21 cellular contexts compared by ENCODE assay signal in genomic region chr17:50364061-50364458, GRCh38. TPM values are rescaled to one million over a fixed set of nuclear protein-coding genes. Genes with fewer than 3 reads are reported as not detected.
DNase-seq lines count a peak whose midpoint lies in the region; ATAC-seq, FAIRE-seq and TF ChIP-seq lines count a peak whose summit lies in the region.
"Had no signal": no experiment of that assay in that cellular context is flagged by ENCODE, and none has a peak within 500 bp of the region (broad histone marks: within the 10 kb centered on the region; RNA-seq: fewer than 3 reads in every experiment).

No MANE protein-coding gene starts in this region.

- no peak for ATAC-seq in T-helper 17 cell
- ATAC-seq: naive thymus-derived CD8-positive, alpha-beta T cell; T-cell had no signal

- DNase-seq in HTR-8/SVneo (ENCODE audit: insufficient read length, low spot score) = no peak
- DNase-seq in T-helper 17 cell = no peak
- no peak for DNase-seq in glutamatergic neuron
- DNase-seq in spleen = peak; percentile 59
- no peak for DNase-seq in activated naive CD4-positive, alpha-beta T cell treated with anti-CD3 and anti-CD28 coated beads for 36 hours
- DNase-seq in foreskin melanocyte = no peak
- no peak for DNase-seq in frontal cortex (ENCODE audit: low spot score in 2 of 2)
- DNase-seq: activated CD4-positive, alpha-beta T cell treated with anti-CD3 and anti-CD28 coated beads for 4 hours; activated naive CD8-positive, alpha-beta T cell treated with anti-CD3 and anti-CD28 coated beads, Interleukin-2, amount 50 U/mL, for 24 hours; naive thymus-derived CD8-positive, alpha-beta T cell; NCI-H1092 treated with DMSO at 0.1 percent for 48 hours; NCI-H1930; OCI-M1; SIG-M5; stimulated activated CD8-positive, alpha-beta memory T cell treated with anti-CD3 and anti-CD28 coated beads, Interleukin-4, amount 100 ng/mL, for 48 hours; T-cell had no signal

- no peak for TF ChIP-seq CTCF in glutamatergic neuron (IDR thresholded peaks at IDR 0.05; ENCODE audit: partially characterized antibody, unreplicated experiment)
- no peak for TF ChIP-seq CTCF in spleen (IDR thresholded peaks at IDR 0.05 in 8 of 11, conservative IDR thresholded peaks at IDR 0.05 in 3 of 11)

- H3K36me3 Mint-ChIP-seq in T-helper 17 cell (ENCODE audit: low read depth) (peaks cover 5% of the 10 kb centered on the region), glutamatergic neuron (ENCODE audit: unreplicated experiment) (no peaks in the 10 kb centered on the region)
- H3K36me3 Mint-ChIP-seq in activated naive CD4-positive, alpha-beta T cell treated with anti-CD3 and anti-CD28 coated beads for 36 hours (ENCODE audit: low read depth) = peaks cover 14% of the 10 kb centered on the region

- peaks cover 9% of the 10 kb centered on the region for H3K9me3 Mint-ChIP-seq in glutamatergic neuron (ENCODE audit: unreplicated experiment)
- no peaks in the 10 kb centered on the region for H3K9me3 Mint-ChIP-seq in activated naive CD4-positive, alpha-beta T cell treated with anti-CD3 and anti-CD28 coated beads for 36 hours
- H3K9me3 Mint-ChIP-seq: activated naive CD8-positive, alpha-beta T cell treated with anti-CD3 and anti-CD28 coated beads, Interleukin-2, amount 50 U/mL, for 24 hours; activated T-helper 2 cell treated with anti-CD3 and anti-CD28 coated beads, Interferon-gamma antibody, Interleukin-2, Interleukin-4, amounts not matched to agents 10 μg/mL and 5 μg/mL and 100 μg/mL, durations not matched to agents 14 hours and 24 hours and 36 hours; naive thymus-derived CD8-positive, alpha-beta T cell; T-cell had no signal

- H3K9me3 ChIP-seq in T-helper 17 cell (ENCODE audit: control insufficient read depth, low read length, poor library complexity, severe bottlenecking) (no peaks in the 10 kb centered on the region), spleen (no peaks in the 10 kb centered on the region)

- peak overlapping the region; percentile 53 for H3K27ac Mint-ChIP-seq in T-helper 17 cell
- peak overlapping the region; percentile 33 for H3K27ac Mint-ChIP-seq in glutamatergic neuron (ENCODE audit: unreplicated experiment)
- H3K27ac Mint-ChIP-seq in activated naive CD4-positive, alpha-beta T cell treated with anti-CD3 and anti-CD28 coated beads for 36 hours = no peak overlapping the region
- H3K27ac Mint-ChIP-seq: activated naive CD8-positive, alpha-beta T cell treated with anti-CD3 and anti-CD28 coated beads, Interleukin-2, amount 50 U/mL, for 24 hours; T-cell had no signal

- WGBS in spleen, 5 donors = 50 to 100% (median 85%) methylated on average over 1 to 4 of the region's 4 CpGs

- H3K4me3 Mint-ChIP-seq in T-helper 17 cell (no peak overlapping the region), glutamatergic neuron (ENCODE audit: unreplicated experiment) (no peak overlapping the region)
- H3K4me3 Mint-ChIP-seq in activated naive CD4-positive, alpha-beta T cell treated with anti-CD3 and anti-CD28 coated beads for 36 hours = no peak overlapping the region
- H3K4me3 Mint-ChIP-seq: activated naive CD8-positive, alpha-beta T cell treated with anti-CD3 and anti-CD28 coated beads, Interleukin-2, amount 50 U/mL, for 24 hours; CD14-positive monocyte; naive thymus-derived CD8-positive, alpha-beta T cell; T-cell had no signal

- peaks cover 7 to 74% (median 44%) of the 10 kb centered on the region in 6 donors for H3K36me3 ChIP-seq in spleen

- CTCF ChIA-PET in activated naive CD4-positive, alpha-beta T cell treated with anti-CD3 and anti-CD28 coated beads for 36 hours (lab: Charles Lee) = interaction anchor here (4.0 to 5.6 kb wide), 3 partner anchors 9 to 33 kb away, joined by 34 to 56 read pairs (median 44); partner anchors contain the start of genes EME1, LRRC59, MRPL27 and XYLT2

- H3K4me1 Mint-ChIP-seq in T-helper 17 cell (peaks cover 11% of the 10 kb centered on the region), glutamatergic neuron (ENCODE audit: low read depth, unreplicated experiment) (peaks cover 35% of the 10 kb centered on the region)
- H3K4me1 Mint-ChIP-seq in activated naive CD4-positive, alpha-beta T cell treated with anti-CD3 and anti-CD28 coated beads for 36 hours (ENCODE audit: low read depth) = peaks cover 9% of the 10 kb centered on the region

- peaks cover 6 to 15% (median 8%) of the 10 kb centered on the region in 6 donors for H3K4me1 ChIP-seq in spleen

- FAIRE-seq in HTR-8/SVneo (lab: Jason Lieb, UNC) = peak; percentile 75
- FAIRE-seq in frontal cortex (lab: Jason Lieb, UNC) = no peak
- FAIRE-seq: urothelium cell line had no signal

- H3K27me3 Mint-ChIP-seq in T-helper 17 cell (no peaks in the 10 kb centered on the region), glutamatergic neuron (ENCODE audit: unreplicated experiment) (peaks cover 6% of the 10 kb centered on the region)
- H3K27me3 Mint-ChIP-seq in activated naive CD4-positive, alpha-beta T cell treated with anti-CD3 and anti-CD28 coated beads for 36 hours (ENCODE audit: low read depth) = no peaks in the 10 kb centered on the region
- H3K27me3 Mint-ChIP-seq: activated naive CD8-positive, alpha-beta T cell treated with anti-CD3 and anti-CD28 coated beads, Interleukin-2, amount 50 U/mL, for 24 hours; naive thymus-derived CD8-positive, alpha-beta T cell; T-cell had no signal

- no peak for TF ChIP-seq POLR2A in spleen (IDR thresholded peaks at IDR 0.05)

- H3K27me3 ChIP-seq in spleen (replicated peaks in 1 of 7) = no peaks in the 10 kb centered on the region
- H3K27me3 ChIP-seq: brain microvascular endothelial cell had no signal

- intact Hi-C loops in spleen (cut with DNase I; ENCODE audit: low total_unique reads) = no loop called here
- intact Hi-C loops in activated naive CD4-positive, alpha-beta T cell treated with anti-CD3 and anti-CD28 coated beads for 36 hours (cut with micrococcal nuclease) = loop anchor here (5.0 kb wide), 1 partner anchor 33 kb away; the partner anchor contains the start of gene LRRC59

- H3K4me3 ChIP-seq in spleen = no peak overlapping the region

- H3K27ac ChIP-seq in spleen = no peak overlapping the region
- H3K27ac ChIP-seq: brain microvascular endothelial cell, parathyroid adenoma had no signal

RNA-seq across cellular contexts. Expression of gene MRPL27, which starts 8.9 kb away (rescaled TPM):
- total RNA-seq in T-helper 17 cell = 10 to 100 TPM; 29.4 to 37.0 TPM
- total RNA-seq in glutamatergic neuron (ENCODE audit: unreplicated experiment) = 77.2 TPM
- total RNA-seq in spleen = 10 to 100 TPM; 26.4 to 40.7 (median 34.0) TPM
- 100 to 1,000 TPM in 1 of 3 donors, 10 to 100 TPM in 2; 85.3 to 102 (median 92.8) TPM for polyA plus RNA-seq in spleen
- total RNA-seq in activated naive CD4-positive, alpha-beta T cell treated with anti-CD3 and anti-CD28 coated beads for 36 hours = 10 to 100 TPM; 55.1 to 58.2 TPM
- total RNA-seq in frontal cortex = 38.7 TPM

RNA-seq across cellular contexts. Expression of gene EME1, which starts 9.0 kb away (rescaled TPM):
- total RNA-seq in T-helper 17 cell (1 to 10 TPM in 1 of 2 donors, under 1 TPM in 1; 0.55 to 1.3 TPM), glutamatergic neuron (ENCODE audit: unreplicated experiment) (4.7 TPM), spleen (1 to 10 TPM in 6 of 7 donors, under 1 TPM in 1; 0.66 to 3.6 (median 1.9) TPM), frontal cortex (1.2 TPM)
- polyA plus RNA-seq in spleen = 1 to 10 TPM; 1.1 to 3.0 (median 1.9) TPM
- total RNA-seq in activated naive CD4-positive, alpha-beta T cell treated with anti-CD3 and anti-CD28 coated beads for 36 hours = 10 to 100 TPM; 68.9 to 69.8 TPM

RNA-seq across cellular contexts. Expression of gene XYLT2, which starts 18.1 kb away (rescaled TPM):
- 10 to 100 TPM; 19.2 to 20.4 TPM for total RNA-seq in T-helper 17 cell
- total RNA-seq in glutamatergic neuron (ENCODE audit: unreplicated experiment) = 11.0 TPM
- 10 to 100 TPM; 17.9 to 27.3 (median 23.3) TPM for total RNA-seq in spleen
- polyA plus RNA-seq in spleen = 10 to 100 TPM; 10.0 to 19.1 (median 14.2) TPM
- total RNA-seq in activated naive CD4-positive, alpha-beta T cell treated with anti-CD3 and anti-CD28 coated beads for 36 hours = 10 to 100 TPM; 21.1 to 21.8 TPM
- total RNA-seq in frontal cortex = 9.0 TPM

RNA-seq across cellular contexts. Expression of gene LRRC59, which starts 33.3 kb away (rescaled TPM):
- total RNA-seq in T-helper 17 cell (10 to 100 TPM; 45.2 to 51.9 TPM), glutamatergic neuron (ENCODE audit: unreplicated experiment) (73.9 TPM), spleen (10 to 100 TPM; 38.9 to 71.3 (median 47.0) TPM), frontal cortex (38.7 TPM)
- 10 to 100 TPM; 12.5 to 23.6 (median 18.8) TPM for polyA plus RNA-seq in spleen
- 10 to 100 TPM; 48.1 to 50.1 TPM for total RNA-seq in activated naive CD4-positive, alpha-beta T cell treated with anti-CD3 and anti-CD28 coated beads for 36 hours

Comparison
In these comparisons a context has a peak if more than half of its experiments do, and no peak if none do; other contexts are left out.
1. RNA of gene EME1, which starts 9.0 kb away (total RNA-seq): 68.9 to 69.8 TPM in activated naive CD4-positive, alpha-beta T cell treated with anti-CD3 and anti-CD28 coated beads for 36 hours; 4.7 TPM in glutamatergic neuron (single experiment), 0.66 to 3.6 TPM in spleen, 0.55 to 1.3 TPM in T-helper 17 cell and 1.2 TPM in frontal cortex (single experiment); every median in the first group is over 10 times any median in the second.